Comparison of ENCODE assay signal across 17 cellular contexts in genomic region chr3:153967260-153967659, GRCh38.
DNase-seq lines count a peak whose midpoint lies in the region; ATAC-seq and TF ChIP-seq lines count a peak whose summit lies in the region.
"Had no signal": no experiment of that assay in that cellular context is flagged by ENCODE, and none has a peak within 500 bp of the region (broad histone marks: within the 10 kb centered on the region; RNA-seq: fewer than 3 reads in every experiment).

No MANE protein-coding gene starts in this region.

- intact Hi-C loops in activated CD8-positive, alpha-beta T cell treated with anti-CD3 and anti-CD28 coated beads for 36 hours (cut with micrococcal nuclease) = no loop called here

- no peaks in the 10 kb centered on the region for H3K36me3 Mint-ChIP-seq in activated CD8-positive, alpha-beta T cell treated with anti-CD3 and anti-CD28 coated beads for 36 hours (ENCODE audit: low read depth)
- H3K36me3 Mint-ChIP-seq in activated CD8-positive, alpha-beta T cell treated with anti-CD3 and anti-CD28 coated beads, Interleukin-2, amount 10 ng/mL, durations not matched to agents 7 days and 5 days (ENCODE audit: low read depth) = no peaks in the 10 kb centered on the region

- CTCF ChIA-PET in activated CD8-positive, alpha-beta T cell treated with anti-CD3 and anti-CD28 coated beads for 36 hours (lab: Charles Lee) = no interaction called here
- CTCF ChIA-PET in activated CD8-positive, alpha-beta T cell treated with anti-CD3 and anti-CD28 coated beads, Interleukin-2, amount 10 ng/mL, durations not matched to agents 7 days and 5 days (lab: Charles Lee) = no interaction called here
- CTCF ChIA-PET in GM10248 (lab: Yijun Ruan, JAX) = interaction anchor here (1.0 kb wide), 1 partner anchor 43 kb away, joined by 3 read pairs; no protein-coding TSS in a partner anchor

- DNase-seq in activated CD8-positive, alpha-beta T cell treated with anti-CD3 and anti-CD28 coated beads for 36 hours = no peak
- no peak for DNase-seq in activated CD8-positive, alpha-beta T cell treated with anti-CD3 and anti-CD28 coated beads, Interleukin-2, amount 10 ng/mL, durations not matched to agents 7 days and 5 days
- DNase-seq in SK-N-MC (ENCODE audit: low read depth, low spot score) (peak; percentile 73), DMS153 treated with DMSO at 0.1 percent for 48 hours (lab: John Stamatoyannopoulos, UW; ENCODE audit: unreplicated experiment) (no peak), GM10248 (ENCODE audit: extremely low spot score) (no peak), activated T-cell treated with anti-CD3 and anti-CD28 coated beads for 4 hours (no peak), AML-193 (lab: John Stamatoyannopoulos, UW) (no peak)
- DNase-seq: brain microvascular endothelial cell, glutamatergic neuron, NCI-H1417 treated with DMSO at 0.1 percent for 48 hours, NCI-H510A treated with DMSO at 0.1 percent for 48 hours, trophoblast cell had no signal

- ATAC-seq in activated CD8-positive, alpha-beta T cell treated with anti-CD3 and anti-CD28 coated beads for 36 hours = peak; percentile 24
- ATAC-seq in activated CD8-positive, alpha-beta T cell treated with anti-CD3 and anti-CD28 coated beads, Interleukin-2, amount 10 ng/mL, durations not matched to agents 7 days and 5 days = no peak
- ATAC-seq in HG02870 (IDR thresholded peaks at IDR 0.05; ENCODE audit: unreplicated experiment) = peak; percentile 38
- ATAC-seq: HepG2 had no signal

- H3K4me1 Mint-ChIP-seq in activated CD8-positive, alpha-beta T cell treated with anti-CD3 and anti-CD28 coated beads for 36 hours (ENCODE audit: low read depth) = no peaks in the 10 kb centered on the region
- H3K4me1 Mint-ChIP-seq in activated CD8-positive, alpha-beta T cell treated with anti-CD3 and anti-CD28 coated beads, Interleukin-2, amount 10 ng/mL, durations not matched to agents 7 days and 5 days (ENCODE audit: low read depth) = no peaks in the 10 kb centered on the region

- no peak for TF ChIP-seq CTCF in activated CD8-positive, alpha-beta T cell treated with anti-CD3 and anti-CD28 coated beads for 36 hours (IDR thresholded peaks at IDR 0.05)
- TF ChIP-seq CTCF in GM10248 (IDR thresholded peaks at IDR 0.05; ENCODE audit: control extremely low read depth, extremely low read depth, low read depth, missing control alignments) = no peak

- POLR2A ChIA-PET in activated CD8-positive, alpha-beta T cell treated with anti-CD3 and anti-CD28 coated beads for 36 hours (lab: Charles Lee) = interaction anchor here (0.6 kb wide), 1 partner anchor 180 kb away, joined by 3 read pairs; no protein-coding TSS in a partner anchor
- POLR2A ChIA-PET in activated CD8-positive, alpha-beta T cell treated with anti-CD3 and anti-CD28 coated beads, Interleukin-2, amount 10 ng/mL, durations not matched to agents 7 days and 5 days (lab: Charles Lee) = no interaction called here
- POLR2A ChIA-PET in GM10248 (lab: Yijun Ruan, JAX) = no interaction called here

- H3K9me3 Mint-ChIP-seq in activated CD8-positive, alpha-beta T cell treated with anti-CD3 and anti-CD28 coated beads for 36 hours = no peaks in the 10 kb centered on the region
- no peaks in the 10 kb centered on the region for H3K9me3 Mint-ChIP-seq in activated CD8-positive, alpha-beta T cell treated with anti-CD3 and anti-CD28 coated beads, Interleukin-2, amount 10 ng/mL, durations not matched to agents 7 days and 5 days (ENCODE audit: insufficient read depth)
- H3K9me3 Mint-ChIP-seq: stimulated activated naive CD8-positive, alpha-beta T cell treated with anti-CD3 and anti-CD28 coated beads, Interleukin-15, Interleukin-2, amounts not matched to agents 100 ng/mL and 50 ng/mL, for 24 hours had no signal

- H3K9ac ChIP-seq in SK-N-MC (ENCODE audit: insufficient read length) = no peak overlapping the region

- H3K4me3 ChIP-seq in SK-N-MC = no peak overlapping the region

- peaks cover 10% of the 10 kb centered on the region for H3K27me3 Mint-ChIP-seq in activated CD8-positive, alpha-beta T cell treated with anti-CD3 and anti-CD28 coated beads for 36 hours
- H3K27me3 Mint-ChIP-seq in activated CD8-positive, alpha-beta T cell treated with anti-CD3 and anti-CD28 coated beads, Interleukin-2, amount 10 ng/mL, durations not matched to agents 7 days and 5 days (ENCODE audit: low read depth) = peaks cover 2% of the 10 kb centered on the region

- H3K36me3 ChIP-seq in SK-N-MC (ENCODE audit: insufficient read depth, low read length) = no peaks in the 10 kb centered on the region
- H3K36me3 ChIP-seq: brain microvascular endothelial cell had no signal

- H3K9me3 ChIP-seq in SK-N-MC (ENCODE audit: low read depth, low read length) = no peaks in the 10 kb centered on the region

- no peak overlapping the region for H3K27ac Mint-ChIP-seq in activated CD8-positive, alpha-beta T cell treated with anti-CD3 and anti-CD28 coated beads for 36 hours
- H3K27ac Mint-ChIP-seq in activated CD8-positive, alpha-beta T cell treated with anti-CD3 and anti-CD28 coated beads, Interleukin-2, amount 10 ng/mL, durations not matched to agents 7 days and 5 days = no peak overlapping the region
- H3K27ac Mint-ChIP-seq: nephron; stimulated activated naive CD8-positive, alpha-beta T cell treated with anti-CD3 and anti-CD28 coated beads, Interleukin-15, Interleukin-2, amounts not matched to agents 100 ng/mL and 50 ng/mL, for 24 hours had no signal

- H3K27ac ChIP-seq in SK-N-MC = no peak overlapping the region
- H3K27ac ChIP-seq: brain microvascular endothelial cell, C4-2B had no signal

- no peak overlapping the region for H3K4me3 Mint-ChIP-seq in activated CD8-positive, alpha-beta T cell treated with anti-CD3 and anti-CD28 coated beads for 36 hours
- no peak overlapping the region for H3K4me3 Mint-ChIP-seq in activated CD8-positive, alpha-beta T cell treated with anti-CD3 and anti-CD28 coated beads, Interleukin-2, amount 10 ng/mL, durations not matched to agents 7 days and 5 days
- H3K4me3 Mint-ChIP-seq: nephron; stimulated activated naive CD8-positive, alpha-beta T cell treated with anti-CD3 and anti-CD28 coated beads, Interleukin-15, Interleukin-2, amounts not matched to agents 100 ng/mL and 50 ng/mL, for 24 hours had no signal
